ENCODE assay signal across 1 cellular context in the genomic region with DNA sequence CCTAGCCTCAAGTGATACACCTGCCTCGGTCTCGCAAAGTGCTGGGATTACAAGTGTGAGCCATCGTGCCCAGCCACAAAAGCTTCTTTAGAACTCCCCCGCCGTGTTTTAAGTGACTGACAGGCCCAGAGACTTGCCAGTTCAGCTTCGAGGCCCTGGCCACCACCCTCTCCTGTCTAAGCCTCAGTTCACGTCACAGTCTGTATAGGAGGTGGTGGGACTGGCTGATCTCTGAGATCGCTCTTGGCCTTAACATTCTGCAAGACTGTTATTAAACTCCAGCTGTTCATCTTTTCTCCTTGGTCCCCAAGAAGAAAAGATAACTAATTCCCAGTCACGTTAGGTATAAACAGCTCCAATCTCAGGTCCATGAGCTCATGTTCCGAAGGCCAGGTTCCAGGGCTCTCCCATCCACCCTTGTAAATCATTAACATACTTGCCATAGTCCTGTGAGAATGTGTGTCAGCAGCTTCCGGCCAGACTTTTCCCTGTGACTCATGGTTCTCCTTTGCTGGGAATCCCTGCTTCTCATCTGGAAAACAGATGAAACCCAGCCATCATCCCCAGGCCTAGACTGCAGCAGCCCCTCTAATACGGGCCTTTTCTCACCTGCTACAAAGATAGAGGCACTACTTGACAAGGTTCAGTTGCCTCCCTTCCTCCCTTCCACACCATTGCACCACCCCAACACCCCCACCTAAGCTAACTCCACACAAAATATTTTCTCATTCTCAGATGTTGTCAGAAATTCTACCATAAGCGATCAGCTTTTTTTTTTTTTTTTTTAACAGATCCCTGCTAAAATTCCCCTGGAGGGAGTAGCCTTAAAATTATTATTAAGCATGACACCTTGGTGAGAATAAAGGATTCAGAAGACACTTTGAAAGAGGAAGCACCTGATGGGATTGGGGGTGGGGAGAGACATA.
TF ChIP-seq lines count a peak whose summit lies in the region.

No MANE protein-coding gene starts in this region.

TF ChIP-seq in GM23338, 12 proteins besides CTCF, POLR2A, EP300 and RAD21 (continued from another document):
- TF ChIP-seq ZNF114 (CRISPR knock-in tag; IDR thresholded peaks at IDR 0.05) (no peak), ZNF331 (CRISPR knock-in tag; IDR thresholded peaks at IDR 0.05; ENCODE audit: low read depth) (no peak), POLR2AphosphoS5 (IDR thresholded peaks at IDR 0.05; ENCODE audit: low read depth) (no peak), EZH2 (IDR thresholded peaks at IDR 0.05; ENCODE audit: low read depth, unreplicated experiment) (no peak), JUNB (IDR thresholded peaks at IDR 0.05; ENCODE audit: unreplicated experiment) (no peak), ETS1 (IDR thresholded peaks at IDR 0.05) (no peak)
- TF ChIP-seq, protein P1, sequence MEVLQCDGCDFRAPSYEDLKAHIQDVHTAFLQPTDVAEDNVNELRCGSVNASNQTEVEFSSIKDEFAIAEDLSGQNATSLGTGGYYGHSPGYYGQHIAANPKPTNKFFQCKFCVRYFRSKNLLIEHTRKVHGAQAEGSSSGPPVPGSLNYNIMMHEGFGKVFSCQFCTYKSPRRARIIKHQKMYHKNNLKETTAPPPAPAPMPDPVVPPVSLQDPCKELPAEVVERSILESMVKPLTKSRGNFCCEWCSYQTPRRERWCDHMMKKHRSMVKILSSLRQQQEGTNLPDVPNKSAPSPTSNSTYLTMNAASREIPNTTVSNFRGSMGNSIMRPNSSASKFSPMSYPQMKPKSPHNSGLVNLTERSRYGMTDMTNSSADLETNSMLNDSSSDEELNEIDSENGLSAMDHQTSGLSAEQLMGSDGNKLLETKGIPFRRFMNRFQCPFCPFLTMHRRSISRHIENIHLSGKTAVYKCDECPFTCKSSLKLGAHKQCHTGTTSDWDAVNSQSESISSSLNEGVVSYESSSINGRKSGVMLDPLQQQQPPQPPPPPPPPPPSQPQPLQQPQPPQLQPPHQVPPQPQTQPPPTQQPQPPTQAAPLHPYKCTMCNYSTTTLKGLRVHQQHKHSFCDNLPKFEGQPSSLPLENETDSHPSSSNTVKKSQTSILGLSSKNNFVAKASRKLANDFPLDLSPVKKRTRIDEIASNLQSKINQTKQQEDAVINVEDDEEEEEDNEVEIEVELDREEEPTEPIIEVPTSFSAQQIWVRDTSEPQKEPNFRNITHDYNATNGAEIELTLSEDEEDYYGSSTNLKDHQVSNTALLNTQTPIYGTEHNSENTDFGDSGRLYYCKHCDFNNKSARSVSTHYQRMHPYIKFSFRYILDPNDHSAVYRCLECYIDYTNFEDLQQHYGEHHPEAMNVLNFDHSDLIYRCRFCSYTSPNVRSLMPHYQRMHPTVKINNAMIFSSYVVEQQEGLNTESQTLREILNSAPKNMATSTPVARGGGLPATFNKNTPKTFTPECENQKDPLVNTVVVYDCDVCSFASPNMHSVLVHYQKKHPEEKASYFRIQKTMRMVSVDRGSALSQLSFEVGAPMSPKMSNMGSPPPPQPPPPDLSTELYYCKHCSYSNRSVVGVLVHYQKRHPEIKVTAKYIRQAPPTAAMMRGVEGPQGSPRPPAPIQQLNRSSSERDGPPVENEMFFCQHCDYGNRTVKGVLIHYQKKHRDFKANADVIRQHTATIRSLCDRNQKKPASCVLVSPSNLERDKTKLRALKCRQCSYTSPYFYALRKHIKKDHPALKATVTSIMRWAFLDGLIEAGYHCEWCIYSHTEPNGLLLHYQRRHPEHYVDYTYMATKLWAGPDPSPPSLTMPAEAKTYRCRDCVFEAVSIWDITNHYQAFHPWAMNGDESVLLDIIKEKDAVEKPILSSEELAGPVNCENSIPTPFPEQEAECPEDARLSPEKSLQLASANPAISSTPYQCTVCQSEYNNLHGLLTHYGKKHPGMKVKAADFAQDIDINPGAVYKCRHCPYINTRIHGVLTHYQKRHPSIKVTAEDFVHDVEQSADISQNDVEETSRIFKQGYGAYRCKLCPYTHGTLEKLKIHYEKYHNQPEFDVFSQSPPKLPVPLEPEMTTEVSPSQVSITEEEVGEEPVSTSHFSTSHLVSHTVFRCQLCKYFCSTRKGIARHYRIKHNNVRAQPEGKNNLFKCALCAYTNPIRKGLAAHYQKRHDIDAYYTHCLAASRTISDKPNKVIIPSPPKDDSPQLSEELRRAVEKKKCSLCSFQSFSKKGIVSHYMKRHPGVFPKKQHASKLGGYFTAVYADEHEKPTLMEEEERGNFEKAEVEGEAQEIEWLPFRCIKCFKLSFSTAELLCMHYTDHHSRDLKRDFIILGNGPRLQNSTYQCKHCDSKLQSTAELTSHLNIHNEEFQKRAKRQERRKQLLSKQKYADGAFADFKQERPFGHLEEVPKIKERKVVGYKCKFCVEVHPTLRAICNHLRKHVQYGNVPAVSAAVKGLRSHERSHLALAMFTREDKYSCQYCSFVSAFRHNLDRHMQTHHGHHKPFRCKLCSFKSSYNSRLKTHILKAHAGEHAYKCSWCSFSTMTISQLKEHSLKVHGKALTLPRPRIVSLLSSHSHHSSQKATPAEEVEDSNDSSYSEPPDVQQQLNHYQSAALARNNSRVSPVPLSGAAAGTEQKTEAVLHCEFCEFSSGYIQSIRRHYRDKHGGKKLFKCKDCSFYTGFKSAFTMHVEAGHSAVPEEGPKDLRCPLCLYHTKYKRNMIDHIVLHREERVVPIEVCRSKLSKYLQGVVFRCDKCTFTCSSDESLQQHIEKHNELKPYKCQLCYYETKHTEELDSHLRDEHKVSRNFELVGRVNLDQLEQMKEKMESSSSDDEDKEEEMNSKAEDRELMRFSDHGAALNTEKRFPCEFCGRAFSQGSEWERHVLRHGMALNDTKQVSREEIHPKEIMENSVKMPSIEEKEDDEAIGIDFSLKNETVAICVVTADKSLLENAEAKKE (CRISPR knock-in tag; IDR thresholded peaks at IDR 0.05): no peak
TF ChIP-seq in GM23338: peak in this region for 0.
